16 cellular contexts compared by ENCODE assay signal in genomic region chr7:18575989-18576572, GRCh38.
"Had no signal": no experiment of that assay in that cellular context is flagged by ENCODE, and none has a peak within 500 bp of the region (broad histone marks: within the 10 kb centered on the region; RNA-seq: fewer than 3 reads in every experiment).

No MANE protein-coding gene starts in this region.

- H3K36me3 Mint-ChIP-seq: activated naive CD8-positive, alpha-beta T cell treated with anti-CD3 and anti-CD28 coated beads, Interleukin-2, amount 10 ng/mL, durations not matched to agents 7 days and 5 days; natural killer cell treated with Interleukin-12 subunit alpha and Interleukin-12 subunit beta and Interleukin-15 and Interleukin-18, amount 100 ng/mL, for 72 hours had no signal

- H3K27ac Mint-ChIP-seq: activated CD4-positive, alpha-beta memory T cell treated with anti-CD3 and anti-CD28 coated beads, Interleukin-2, amount 10 ng/mL, durations not matched to agents 7 days and 5 days; activated CD4-positive, alpha-beta T cell treated with anti-CD3 and anti-CD28 coated beads for 36 hours; activated naive CD8-positive, alpha-beta T cell treated with anti-CD3 and anti-CD28 coated beads, Interleukin-2, amount 10 ng/mL, durations not matched to agents 7 days and 5 days; natural killer cell treated with Interleukin-12 subunit alpha and Interleukin-12 subunit beta and Interleukin-15 and Interleukin-18, amount 100 ng/mL, for 72 hours had no signal

- H3K4me1 Mint-ChIP-seq: activated CD4-positive, alpha-beta memory T cell treated with anti-CD3 and anti-CD28 coated beads, Interleukin-2, amount 10 ng/mL, durations not matched to agents 7 days and 5 days; activated naive CD8-positive, alpha-beta T cell treated with anti-CD3 and anti-CD28 coated beads, Interleukin-2, amount 10 ng/mL, durations not matched to agents 7 days and 5 days had no signal

- H3K9me3 Mint-ChIP-seq: activated CD4-positive, alpha-beta memory T cell treated with anti-CD3 and anti-CD28 coated beads, Interleukin-2, amount 10 ng/mL, durations not matched to agents 7 days and 5 days; activated naive CD8-positive, alpha-beta T cell treated with anti-CD3 and anti-CD28 coated beads, Interleukin-2, amount 10 ng/mL, durations not matched to agents 7 days and 5 days had no signal

- H3K27me3 ChIP-seq: ascending aorta, sigmoid colon, stomach, vagina had no signal

- H3K4me3 Mint-ChIP-seq: activated CD4-positive, alpha-beta memory T cell treated with anti-CD3 and anti-CD28 coated beads, Interleukin-2, amount 10 ng/mL, durations not matched to agents 7 days and 5 days; activated CD4-positive, alpha-beta T cell treated with anti-CD3 and anti-CD28 coated beads for 36 hours; activated naive CD8-positive, alpha-beta T cell treated with anti-CD3 and anti-CD28 coated beads, Interleukin-2, amount 10 ng/mL, durations not matched to agents 7 days and 5 days; natural killer cell treated with Interleukin-12 subunit alpha and Interleukin-12 subunit beta and Interleukin-15 and Interleukin-18, amount 100 ng/mL, for 72 hours had no signal

- ATAC-seq: activated CD4-positive, alpha-beta T cell treated with anti-CD3 and anti-CD28 coated beads for 36 hours; natural killer cell treated with Interleukin-12 subunit alpha and Interleukin-12 subunit beta and Interleukin-15 and Interleukin-18, amount 100 ng/mL, for 72 hours had no signal

- H3K4me1 ChIP-seq: sigmoid colon had no signal

- H3K27ac ChIP-seq: sigmoid colon, vagina had no signal

- H3K9me3 ChIP-seq: ascending aorta, sigmoid colon, stomach, vagina had no signal

- H3K36me3 ChIP-seq: sigmoid colon, stomach, vagina had no signal

- H3K27me3 Mint-ChIP-seq: activated CD4-positive, alpha-beta memory T cell treated with anti-CD3 and anti-CD28 coated beads, Interleukin-2, amount 10 ng/mL, durations not matched to agents 7 days and 5 days; activated CD4-positive, alpha-beta T cell treated with anti-CD3 and anti-CD28 coated beads for 36 hours; activated naive CD8-positive, alpha-beta T cell treated with anti-CD3 and anti-CD28 coated beads, Interleukin-2, amount 10 ng/mL, durations not matched to agents 7 days and 5 days; natural killer cell treated with Interleukin-12 subunit alpha and Interleukin-12 subunit beta and Interleukin-15 and Interleukin-18, amount 100 ng/mL, for 72 hours had no signal

- DNase-seq: activated CD4-positive, alpha-beta memory T cell treated with anti-CD3 and anti-CD28 coated beads, Interleukin-2, amount 10 ng/mL, durations not matched to agents 7 days and 5 days; activated CD4-positive, alpha-beta T cell treated with anti-CD3 and anti-CD28 coated beads for 36 hours; activated CD8-positive, alpha-beta memory T cell treated with anti-CD3 and anti-CD28 coated beads, Interleukin-2, amount 50 U/mL, for 4 hours; activated naive CD8-positive, alpha-beta T cell treated with anti-CD3 and anti-CD28 coated beads, Interleukin-2, amount 10 ng/mL, durations not matched to agents 7 days and 5 days; foreskin melanocyte; head of caudate nucleus; left cardiac atrium; occipital lobe; sigmoid colon; stimulated activated CD4-positive, alpha-beta T cell treated with anti-CD3 and anti-CD28 coated beads, Interleukin-2, amount 100 ng/mL, for 48 hours; stimulated activated CD8-positive, alpha-beta memory T cell treated with anti-CD3 and anti-CD28 coated beads, Interleukin-4, amount 100 ng/mL, for 48 hours; stomach had no signal

- H3K4me3 ChIP-seq: ascending aorta, lung, sigmoid colon, stomach, vagina had no signal
